In genomic region chr1:12132078-12132477, GRCh38 we compare ENCODE assay signal across 10 cellular contexts. TPM values are rescaled to one million over a fixed set of nuclear protein-coding genes. Genes with fewer than 3 reads are reported as not detected.
A peak's percentile ranks its signal among the peaks of the same experiment; 100 is the strongest.
DNase-seq lines count a peak whose midpoint lies in the region; ATAC-seq and TF ChIP-seq lines count a peak whose summit lies in the region.
"Had no signal": no experiment of that assay in that cellular context is flagged by ENCODE, and none has a peak within 500 bp of the region (broad histone marks: within the 10 kb centered on the region; RNA-seq: fewer than 3 reads in every experiment).

No MANE protein-coding gene starts in this region.

- no peaks in the 10 kb centered on the region for H3K27me3 ChIP-seq in IMR-90 (ENCODE audit: control insufficient read depth, insufficient read depth, low read length)
- H3K27me3 ChIP-seq: tibial artery had no signal

- no peaks in the 10 kb centered on the region for H3K79me1 ChIP-seq in IMR-90 (ENCODE audit: low read depth in 1 of 2, low read length in 2 of 2)

- H3K27ac Mint-ChIP-seq in natural killer cell treated with Interleukin-12 subunit alpha and Interleukin-12 subunit beta and Interleukin-15 and Interleukin-18, amount 100 ng/mL, for 72 hours = peak overlapping the region; percentile 85 to 94

- H4K20me1 ChIP-seq in IMR-90 (ENCODE audit: insufficient read depth, low read length) = no peaks in the 10 kb centered on the region

- TF ChIP-seq POLR2A in IMR-90 (IDR thresholded peaks at IDR 0.05; ENCODE audit: low read depth, low read length) = no peak

- no peaks in the 10 kb centered on the region for H3K9me3 ChIP-seq in IMR-90 (ENCODE audit: control insufficient read depth, insufficient read depth, low read length)
- H3K9me3 ChIP-seq: tibial artery had no signal

- peaks cover 7% of the 10 kb centered on the region; the same call in 1 of the 2 replicates for H3K4me1 ChIP-seq in IMR-90 (ENCODE audit: control insufficient read depth, insufficient read depth, low read length)
- H3K4me1 ChIP-seq: tibial artery had no signal

- H4K5ac ChIP-seq in IMR-90 (ENCODE audit: low read depth, low read length) = no peak overlapping the region

- no peak overlapping the region for H2BK5ac ChIP-seq in IMR-90 (ENCODE audit: low read depth, low read length, poor library complexity, severe bottlenecking)

- H2BK20ac ChIP-seq in IMR-90 (ENCODE audit: low read depth, low read length) = no peak overlapping the region

- dilution Hi-C loops in IMR-90 (cut with HindIII; ENCODE audit: low sequenced_read_pairs, unreplicated experiment) = no loop called here

- no peak for TF ChIP-seq RAD21 in IMR-90 (IDR thresholded peaks at IDR 0.05; ENCODE audit: low read length)

- no peaks in the 10 kb centered on the region for H3K27me3 Mint-ChIP-seq in natural killer cell treated with Interleukin-12 subunit alpha and Interleukin-12 subunit beta and Interleukin-15 and Interleukin-18, amount 100 ng/mL, for 72 hours

- no peak overlapping the region for H2AK9ac ChIP-seq in IMR-90 (replicated peaks; ENCODE audit: low read depth, low read length, poor library complexity)

- H3K4me3 ChIP-seq in IMR-90 (ENCODE audit: insufficient read depth, low read depth, low read length) = no peak overlapping the region
- H3K4me3 ChIP-seq: tibial artery had no signal

- TF ChIP-seq CTCF in IMR-90 (conservative IDR thresholded peaks at IDR 0.05; ENCODE audit: low read depth, low read length) = no peak

- no peak overlapping the region for H4K8ac ChIP-seq in IMR-90 (ENCODE audit: low read depth in 2 of 2, low read length in 2 of 2)

- in situ Hi-C loops in IMR-90 (cut with MboI; ENCODE audit: low sequenced_read_pairs) = no loop called here

- CTCF ChIA-PET in IMR-90 (lab: Yijun Ruan, JAX) = interaction anchor here (0.6 kb wide), 1 partner anchor 556 kb away, joined by 10 read pairs; no protein-coding TSS in a partner anchor

- H3K9me1 ChIP-seq in IMR-90 (ENCODE audit: insufficient read depth, low read length) = no peaks in the 10 kb centered on the region

- H3K4me1 Mint-ChIP-seq in natural killer cell treated with Interleukin-12 subunit alpha and Interleukin-12 subunit beta and Interleukin-15 and Interleukin-18, amount 100 ng/mL, for 72 hours (ENCODE audit: low read depth in 2 of 2) = peaks cover 16 to 26% of the 10 kb centered on the region in 2 donors

- BruUV-seq in IMR-90 (replicated peaks; lab: Mats Ljungman, UMichigan) = no TSS peak

- H3K4ac ChIP-seq in IMR-90 (ENCODE audit: low read depth, low read length) = no peak overlapping the region

- no peaks in the 10 kb centered on the region for H3K9me3 Mint-ChIP-seq in natural killer cell treated with Interleukin-12 subunit alpha and Interleukin-12 subunit beta and Interleukin-15 and Interleukin-18, amount 100 ng/mL, for 72 hours

- no peak overlapping the region for H3K23ac ChIP-seq in IMR-90 (ENCODE audit: low read depth, low read length)

- H2AFZ ChIP-seq in IMR-90 (replicated peaks; ENCODE audit: low read length, poor library complexity) = no peak overlapping the region

- no peak overlapping the region for H4K91ac ChIP-seq in IMR-90 (ENCODE audit: insufficient read depth, low read depth, low read length)

- H2BK120ac ChIP-seq in IMR-90 (ENCODE audit: low read depth, low read length) = no peak overlapping the region

- 80% methylated on average over 1 of the region's 8 CpGs; no CpG with 5 or more reads in 1 of the 2 experiments for WGBS in IMR-90 (ENCODE audit: extremely low coverage in 2 of 2, insufficient read length in 1 of 2), 2 experiments

- H3K4me2 ChIP-seq in IMR-90 (ENCODE audit: low read depth, low read length) = no peak overlapping the region

- H3K56ac ChIP-seq in IMR-90 (ENCODE audit: extremely low read depth, insufficient read depth, low read length) = no peak overlapping the region

- H2BK15ac ChIP-seq in IMR-90 (ENCODE audit: low read depth, low read length) = no peak overlapping the region

- H3K36me3 ChIP-seq in IMR-90 (ENCODE audit: control insufficient read depth, insufficient read depth, low read length) = no peaks in the 10 kb centered on the region
- H3K36me3 ChIP-seq: tibial artery had no signal

- no peak overlapping the region for H3K18ac ChIP-seq in IMR-90 (ENCODE audit: low read depth, low read length)

- H3K9ac ChIP-seq in IMR-90 (ENCODE audit: low read depth, low read length) = no peak overlapping the region

- no peak overlapping the region for H3K27ac ChIP-seq in IMR-90 (ENCODE audit: insufficient read depth, low read length)
- H3K27ac ChIP-seq: tibial artery had no signal

- intact Hi-C loops in IMR-90 (cut with micrococcal nuclease) = no loop called here

- no peak for ATAC-seq in IMR-90 (ENCODE audit: low read depth)
- no peak for ATAC-seq in natural killer cell treated with Interleukin-12 subunit alpha and Interleukin-12 subunit beta and Interleukin-15 and Interleukin-18, amount 100 ng/mL, for 72 hours
- no peak for ATAC-seq in HG02970 (IDR thresholded peaks at IDR 0.05; ENCODE audit: low FRiP score, unreplicated experiment)

- DNase-seq in CD1c-positive myeloid dendritic cell (ENCODE audit: extremely low spot score) (peak; percentile 42), IMR-90 (peak; percentile 57), dedifferentiated amniotic fluid mesenchymal stem cell (ENCODE audit: extremely low spot score) (peak; percentile 73), NCI-H345 treated with DMSO at 0.1 percent for 48 hours (lab: John Stamatoyannopoulos, UW; ENCODE audit: unreplicated experiment) (no peak), nucleus accumbens (lab: John Stamatoyannopoulos, UW) (no peak), NCI-H774 (lab: John Stamatoyannopoulos, UW) (no peak)
- DNase-seq in natural killer cell treated with Interleukin-12 subunit alpha and Interleukin-12 subunit beta and Interleukin-15 and Interleukin-18, amount 100 ng/mL, for 72 hours (ENCODE audit: low spot score) = peak; percentile 25
- DNase-seq: GDM1 had no signal

- POLR2A ChIA-PET in IMR-90 (lab: Charles Lee; ENCODE audit: unreplicated experiment) = no interaction called here

- H2AK5ac ChIP-seq in IMR-90 (ENCODE audit: low read depth, low read length) = no peak overlapping the region

- H3K14ac ChIP-seq in IMR-90 (replicated peaks; ENCODE audit: low read depth, low read length) = no peak overlapping the region

- H3K36me3 Mint-ChIP-seq in natural killer cell treated with Interleukin-12 subunit alpha and Interleukin-12 subunit beta and Interleukin-15 and Interleukin-18, amount 100 ng/mL, for 72 hours = no peaks in the 10 kb centered on the region

- H3K4me3 Mint-ChIP-seq in natural killer cell treated with Interleukin-12 subunit alpha and Interleukin-12 subunit beta and Interleukin-15 and Interleukin-18, amount 100 ng/mL, for 72 hours = no peak overlapping the region

TF ChIP-seq in IMR-90, 13 proteins besides CTCF, POLR2A, EP300 and RAD21:
- peak; percentile 12; the same call in 1 of the 2 replicates for TF ChIP-seq CEBPB (IDR thresholded peaks at IDR 0.05; ENCODE audit: low read depth, low read length)
- no peak for TF ChIP-seq RCOR1 (IDR thresholded peaks at IDR 0.05; ENCODE audit: insufficient replicate concordance, low read length)
TF ChIP-seq in IMR-90: peak in this region for 1.

RNA-seq across cellular contexts. Expression of gene TNFRSF1B, which starts 34.7 kb away (rescaled TPM):
- 4.3 and 5.0 TPM in 2 replicates for total RNA-seq in IMR-90 (2012; rRNA removed)
- polyA plus RNA-seq in IMR-90 (2012; rRNA removed) = 8.6 and 8.9 TPM in 2 replicates
- 6.3 and 11.9 TPM in 2 replicates for polyA plus RNA-seq in IMR-90 (2012; cell fraction: cytosol; rRNA removed)
- 4.3 and 6.7 TPM in 2 replicates for polyA plus RNA-seq in IMR-90 (2012; cell fraction: nucleus; rRNA removed; ENCODE audit: low replicate concordance)
- total RNA-seq in natural killer cell treated with Interleukin-12 subunit alpha and Interleukin-12 subunit beta and Interleukin-15 and Interleukin-18, amount 100 ng/mL, for 72 hours = 100 to 1,000 TPM; 452 to 479 TPM

Comparison
In these comparisons a context has a peak if more than half of its experiments do, and no peak if none do; other contexts are left out.
1. DNase-seq: peak in CD1c-positive myeloid dendritic cell (single experiment), IMR-90 (single experiment), dedifferentiated amniotic fluid mesenchymal stem cell (single experiment) and natural killer cell treated with Interleukin-12 subunit alpha and Interleukin-12 subunit beta and Interleukin-15 and Interleukin-18, amount 100 ng/mL, for 72 hours (single experiment); none in NCI-H345 treated with DMSO at 0.1 percent for 48 hours (single experiment), nucleus accumbens (0 of 56) and NCI-H774 (single experiment).
2. RNA of gene TNFRSF1B, which starts 34.7 kb away (total RNA-seq): 452 to 479 TPM in natural killer cell treated with Interleukin-12 subunit alpha and Interleukin-12 subunit beta and Interleukin-15 and Interleukin-18, amount 100 ng/mL, for 72 hours; 4.3 to 5.0 TPM in IMR-90; every median in the first group is over 10 times any median in the second.